Comparison of ENCODE assay signal across 17 cellular contexts in the genomic region with DNA sequence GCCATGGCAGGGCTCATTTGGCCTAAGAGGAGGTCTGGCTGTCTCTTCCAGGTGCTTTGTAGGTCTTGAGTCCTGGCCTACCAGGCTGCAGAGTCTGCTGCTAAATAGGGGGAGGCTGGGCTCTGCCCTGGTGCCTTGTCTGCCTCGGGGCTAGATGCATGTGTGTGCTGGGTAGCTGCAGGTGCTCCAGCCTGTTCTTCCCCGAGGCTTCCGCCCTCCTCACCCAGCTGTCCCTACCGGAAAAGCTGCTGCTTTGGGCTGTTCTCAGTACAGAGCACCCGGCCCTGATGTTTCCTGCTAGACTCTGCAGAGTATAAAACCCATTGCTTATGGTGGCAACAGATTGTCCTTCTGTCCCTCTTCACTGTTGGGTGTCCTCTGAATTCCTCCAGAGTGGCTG. TPM values are rescaled to one million over a fixed set of nuclear protein-coding genes. Genes with fewer than 3 reads are reported as not detected.
DNase-seq lines count a peak whose midpoint lies in the region; ATAC-seq, FAIRE-seq and TF ChIP-seq lines count a peak whose summit lies in the region.
"Had no signal": no experiment of that assay in that cellular context is flagged by ENCODE, and none has a peak within 500 bp of the region (broad histone marks: within the 10 kb centered on the region; RNA-seq: fewer than 3 reads in every experiment).

No MANE protein-coding gene starts in this region.

- peak overlapping the region; percentile 58 for H3K27ac ChIP-seq in keratinocyte (ENCODE audit: control insufficient read depth, insufficient read depth, low read length)
- H3K27ac ChIP-seq in ascending aorta, result no peak overlapping the region
- H3K27ac ChIP-seq: psoas muscle had no signal

- H4K20me1 ChIP-seq in keratinocyte (ENCODE audit: control insufficient read depth, extremely low read depth, insufficient read depth, low read length), result no peaks in the 10 kb centered on the region

- H3K4me2 ChIP-seq in keratinocyte (ENCODE audit: control insufficient read depth, extremely low read depth, insufficient read depth, low read depth, low read length), result peak overlapping the region; percentile 76

- H3K4me1 Mint-ChIP-seq in activated CD4-positive, alpha-beta memory T cell treated with anti-CD3 and anti-CD28 coated beads, Interleukin-2, amount 10 ng/mL, durations not matched to agents 7 days and 5 days, result peaks cover 20% of the 10 kb centered on the region

- H3K36me3 ChIP-seq in keratinocyte (ENCODE audit: control insufficient read depth in 2 of 2, extremely low read depth in 1 of 2, insufficient read depth in 2 of 2, low read length in 2 of 2), result no peaks in the 10 kb centered on the region
- no peaks in the 10 kb centered on the region for H3K36me3 ChIP-seq in ascending aorta

- H3K4me1 ChIP-seq in keratinocyte (ENCODE audit: control insufficient read depth, extremely low read depth, insufficient read depth, low read length), result peaks cover 18% of the 10 kb centered on the region
- H3K4me1 ChIP-seq in ascending aorta, result no peaks in the 10 kb centered on the region
- H3K4me1 ChIP-seq: psoas muscle had no signal

- H3K9ac ChIP-seq in keratinocyte (ENCODE audit: control insufficient read depth, extremely low read depth, insufficient read depth, low read length), result peak overlapping the region; percentile 26

- POLR2A ChIA-PET in activated CD4-positive, alpha-beta memory T cell treated with anti-CD3 and anti-CD28 coated beads, Interleukin-2, amount 10 ng/mL, durations not matched to agents 7 days and 5 days (lab: Charles Lee), result interaction anchor here (1.5 kb wide), 1 partner anchor 9 kb away, joined by 4 read pairs; no protein-coding TSS in a partner anchor

- DNase-seq in left ventricle myocardium superior, result no peak
- no peak for DNase-seq in cardiac septum (ENCODE audit: low spot score)
- DNase-seq in activated CD4-positive, alpha-beta memory T cell treated with anti-CD3 and anti-CD28 coated beads, Interleukin-2, amount 10 ng/mL, durations not matched to agents 7 days and 5 days, result no peak
- no peak for DNase-seq in keratinocyte (ENCODE audit: low read depth, low spot score)
- DNase-seq in ascending aorta (ENCODE audit: low spot score in 2 of 2), result no peak
- DNase-seq in SHP77 treated with DMSO at 0.1 percent for 48 hours (lab: John Stamatoyannopoulos, UW), result no peak
- DNase-seq in NCI-H1417 (lab: John Stamatoyannopoulos, UW), result no peak
- DNase-seq: AML-193; foreskin fibroblast; H7; NCI-H1105; NCI-H446; stimulated activated CD4-positive, alpha-beta T cell treated with anti-CD3 and anti-CD28 coated beads, Interleukin-1b, Interleukin-23, amount 100 ng/mL, for 48 hours had no signal

- ATAC-seq in left ventricle myocardium superior, result peak; percentile 17
- ATAC-seq in HG03175 (IDR thresholded peaks at IDR 0.05; ENCODE audit: unreplicated experiment), result no peak
- ATAC-seq: psoas muscle had no signal

- H3K9me3 ChIP-seq in keratinocyte (ENCODE audit: control insufficient read depth, low read depth, low read length) (no peaks in the 10 kb centered on the region), ascending aorta (no peaks in the 10 kb centered on the region)
- H3K9me3 ChIP-seq: psoas muscle had no signal

- H3K79me2 ChIP-seq in keratinocyte (ENCODE audit: control insufficient read depth, insufficient read depth, low read length), result no peaks in the 10 kb centered on the region

- peak overlapping the region; percentile 32 for H2AFZ ChIP-seq in keratinocyte (ENCODE audit: control insufficient read depth, low read length)

- intact Hi-C loops in left ventricle myocardium superior (cut with micrococcal nuclease), result no loop called here
- intact Hi-C loops in cardiac septum (cut with DNase I), result no loop called here
- intact Hi-C loops in ascending aorta (cut with DNase I), result no loop called here

- H3K27me3 ChIP-seq in keratinocyte (ENCODE audit: control insufficient read depth, extremely low read depth, insufficient read depth, low read length) (no peaks in the 10 kb centered on the region), ascending aorta (no peaks in the 10 kb centered on the region)

- H3K36me3 Mint-ChIP-seq in activated CD4-positive, alpha-beta memory T cell treated with anti-CD3 and anti-CD28 coated beads, Interleukin-2, amount 10 ng/mL, durations not matched to agents 7 days and 5 days (ENCODE audit: low read depth), result peaks cover 16% of the 10 kb centered on the region

- peak overlapping the region in 1 of 3 experiments; percentile 11 for H3K4me3 ChIP-seq in keratinocyte (ENCODE audit: control insufficient read depth in 2 of 3, extremely low read depth in 1 of 3, insufficient read depth in 2 of 3, low read depth in 1 of 3, low read length in 3 of 3)
- H3K4me3 ChIP-seq in ascending aorta, result no peak overlapping the region
- H3K4me3 ChIP-seq: psoas muscle had no signal

- peak overlapping the region; percentile 56 for H3K27ac Mint-ChIP-seq in activated CD4-positive, alpha-beta memory T cell treated with anti-CD3 and anti-CD28 coated beads, Interleukin-2, amount 10 ng/mL, durations not matched to agents 7 days and 5 days

- FAIRE-seq in keratinocyte (lab: Jason Lieb, UNC), result peak; percentile 13
- FAIRE-seq: astrocyte, islet of Langerhans had no signal

- CTCF ChIA-PET in activated CD4-positive, alpha-beta memory T cell treated with anti-CD3 and anti-CD28 coated beads, Interleukin-2, amount 10 ng/mL, durations not matched to agents 7 days and 5 days (lab: Charles Lee), result interaction anchor here (0.6 to 1.0 kb wide), 2 partner anchors 8 to 360 kb away, joined by 3 to 8 read pairs; no protein-coding TSS in a partner anchor

- TF ChIP-seq CTCF in keratinocyte (optimal IDR thresholded peaks at IDR 0.05 in 1 of 3, IDR thresholded peaks at IDR 0.05 in 1 of 3, conservative IDR thresholded peaks at IDR 0.05 in 1 of 3; ENCODE audit: extremely low read depth in 1 of 3, insufficient read depth in 2 of 3, low read length in 3 of 3) (no peak), ascending aorta (IDR thresholded peaks at IDR 0.05) (no peak)

- H3K27me3 Mint-ChIP-seq in activated CD4-positive, alpha-beta memory T cell treated with anti-CD3 and anti-CD28 coated beads, Interleukin-2, amount 10 ng/mL, durations not matched to agents 7 days and 5 days, result no peaks in the 10 kb centered on the region

- dilution Hi-C loops in keratinocyte (cut with MboI; ENCODE audit: extremely low pct_ligation_motif_present, low sequenced_read_pairs), result no loop called here

- H3K9me3 Mint-ChIP-seq in activated CD4-positive, alpha-beta memory T cell treated with anti-CD3 and anti-CD28 coated beads, Interleukin-2, amount 10 ng/mL, durations not matched to agents 7 days and 5 days, result no peaks in the 10 kb centered on the region

- H3K4me3 Mint-ChIP-seq in activated CD4-positive, alpha-beta memory T cell treated with anti-CD3 and anti-CD28 coated beads, Interleukin-2, amount 10 ng/mL, durations not matched to agents 7 days and 5 days, result no peak overlapping the region

- H3K9me1 ChIP-seq in keratinocyte (ENCODE audit: control insufficient read depth, extremely low read depth, insufficient read depth, low read length), result no peaks in the 10 kb centered on the region

RNA-seq across cellular contexts. Expression of gene RAB35, which starts 37.7 kb away (rescaled TPM):
- total RNA-seq in left ventricle myocardium superior, result 24.0 TPM
- total RNA-seq in cardiac septum, result 33.0 TPM
- total RNA-seq in activated CD4-positive, alpha-beta memory T cell treated with anti-CD3 and anti-CD28 coated beads, Interleukin-2, amount 10 ng/mL, durations not matched to agents 7 days and 5 days, result 10 to 100 TPM; 78.5 to 84.0 TPM
- 51.0 to 68.4 TPM (median 51.6 TPM) in 3 replicates for polyA plus RNA-seq in keratinocyte
- polyA plus RNA-seq in keratinocyte (2011; ENCODE audit: low read depth), result 39.8 TPM
- polyA plus RNA-seq in keratinocyte (2011; cell fraction: cytosol; rRNA removed), result 34.5 and 45.2 TPM in 2 replicates
- 54.1 and 54.6 TPM in 2 replicates for polyA plus RNA-seq in keratinocyte (2011; cell fraction: nucleus; rRNA removed)
- 27.9 and 48.1 TPM in 2 replicates for polyA plus RNA-seq in keratinocyte (2012; ENCODE audit: low replicate concordance)
- polyA minus RNA-seq in keratinocyte, result 48.3 to 131 TPM (median 65.6 TPM) in 3 replicates
- 57.4 TPM for polyA minus RNA-seq in keratinocyte (2011; cell fraction: cytosol; rRNA and poly(A)+ RNA removed)
- polyA minus RNA-seq in keratinocyte (2011; cell fraction: nucleus; rRNA and poly(A)+ RNA removed), result 19.9 and 23.5 TPM in 2 replicates
- total RNA-seq in ascending aorta, result 39.2 TPM
